In the genomic region with DNA sequence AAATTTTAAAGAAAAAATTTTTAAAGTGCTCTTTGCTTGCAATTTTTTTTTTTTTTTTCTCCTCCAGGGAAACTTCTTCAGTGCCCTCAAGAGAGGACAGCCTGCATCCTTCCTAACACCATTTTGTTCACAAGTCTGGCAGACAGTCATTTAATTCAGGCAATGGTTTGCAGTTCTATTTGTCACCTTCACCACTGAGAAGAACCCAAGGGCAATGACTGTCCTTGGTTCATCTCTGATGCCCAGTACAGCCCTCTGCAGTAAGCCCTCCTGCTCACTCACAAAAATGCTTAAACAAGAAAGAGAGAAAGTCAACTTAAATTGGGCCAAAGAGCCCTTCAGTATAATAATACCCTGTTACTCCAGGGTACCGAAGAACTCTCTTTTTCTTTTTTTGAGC, we compare ENCODE assay signal across 30 cellular contexts. TPM values are rescaled to one million over a fixed set of nuclear protein-coding genes. Genes with fewer than 3 reads are reported as not detected.
DNase-seq lines count a peak whose midpoint lies in the region; ATAC-seq, FAIRE-seq and TF ChIP-seq lines count a peak whose summit lies in the region.
"Had no signal": no experiment of that assay in that cellular context is flagged by ENCODE, and none has a peak within 500 bp of the region (broad histone marks: within the 10 kb centered on the region; RNA-seq: fewer than 3 reads in every experiment).

No MANE protein-coding gene starts in this region.

- no peak overlapping the region for H2BK120ac ChIP-seq in neuronal stem cell (ENCODE audit: low read depth, low read length)

- H3K4me3 ChIP-seq in keratinocyte (ENCODE audit: control insufficient read depth in 2 of 3, extremely low read depth in 1 of 3, insufficient read depth in 2 of 3, low read depth in 1 of 3, low read length in 3 of 3) (no peak overlapping the region), neuronal stem cell (ENCODE audit: low read length in 2 of 2) (no peak overlapping the region)
- H3K4me3 ChIP-seq: BLaER1, GM12878 had no signal

- H3K9me3 ChIP-seq in keratinocyte (ENCODE audit: control insufficient read depth, low read depth, low read length) (no peaks in the 10 kb centered on the region), neuronal stem cell (replicated peaks in 1 of 2; ENCODE audit: control insufficient read depth in 2 of 2, insufficient read depth in 1 of 2, low read depth in 1 of 2, low read length in 2 of 2) (no peaks in the 10 kb centered on the region)
- H3K9me3 ChIP-seq: BE2C, BLaER1 had no signal

- no peak for TF ChIP-seq CTCF in keratinocyte (optimal IDR thresholded peaks at IDR 0.05 in 1 of 3, IDR thresholded peaks at IDR 0.05 in 1 of 3, conservative IDR thresholded peaks at IDR 0.05 in 1 of 3; ENCODE audit: extremely low read depth in 1 of 3, insufficient read depth in 2 of 3, low read length in 3 of 3)

- no peaks in the 10 kb centered on the region for H3K9me3 Mint-ChIP-seq in immature natural killer cell
- no peaks in the 10 kb centered on the region for H3K9me3 Mint-ChIP-seq in natural killer cell treated with Interleukin-12 subunit alpha and Interleukin-12 subunit beta and Interleukin-15 and Interleukin-18, amount 100 ng/mL, for 72 hours
- H3K9me3 Mint-ChIP-seq: CD8-positive, alpha-beta memory T cell had no signal

- no peak overlapping the region for H3K18ac ChIP-seq in neuronal stem cell (ENCODE audit: low read length)

- no peaks in the 10 kb centered on the region for H3K27me3 Mint-ChIP-seq in immature natural killer cell (ENCODE audit: low read depth in 3 of 3)
- H3K27me3 Mint-ChIP-seq in natural killer cell treated with Interleukin-12 subunit alpha and Interleukin-12 subunit beta and Interleukin-15 and Interleukin-18, amount 100 ng/mL, for 72 hours: peaks cover 6 to 9% of the 10 kb centered on the region in 2 donors

- peak; percentile 37 to 40 (median 38) for DNase-seq in immature natural killer cell
- DNase-seq in keratinocyte (ENCODE audit: low read depth, low spot score): no peak
- peak; percentile 70 for DNase-seq in natural killer cell treated with Interleukin-12 subunit alpha and Interleukin-12 subunit beta and Interleukin-15 and Interleukin-18, amount 100 ng/mL, for 72 hours (ENCODE audit: low spot score)
- no peak for DNase-seq in neuronal stem cell (ENCODE audit: low spot score)
- DNase-seq in NCI-H2227 treated with DMSO at 0.1 percent for 48 hours (lab: John Stamatoyannopoulos, UW): no peak
- DNase-seq in stimulated activated CD4-positive, alpha-beta T cell treated with anti-CD3 and anti-CD28 coated beads, Interleukin-4, amount 100 ng/mL, for 24 hours: no peak
- DNase-seq in effector CD4-positive, alpha-beta T cell: no peak
- DNase-seq: 8988T; ACHN; BE2C; C1 segment of cervical spinal cord; CD4-positive, alpha-beta memory T cell; CD4-positive, CD25-positive, alpha-beta regulatory T cell; CD8-positive, alpha-beta memory T cell; COR-L47; DMS 273 treated with DMSO at 0.1 percent for 48 hours; DMS153; DMS53; DMS79; DND-41; EL; GDM1 had no signal

- peaks cover 58 to 67% of the 10 kb centered on the region in 2 donors for H3K4me1 Mint-ChIP-seq in immature natural killer cell
- H3K4me1 Mint-ChIP-seq in natural killer cell treated with Interleukin-12 subunit alpha and Interleukin-12 subunit beta and Interleukin-15 and Interleukin-18, amount 100 ng/mL, for 72 hours (ENCODE audit: low read depth in 2 of 2): peaks cover 31 to 44% of the 10 kb centered on the region in 2 donors
- H3K4me1 Mint-ChIP-seq: CD4-positive, CD25-positive, alpha-beta regulatory T cell; CD8-positive, alpha-beta memory T cell had no signal

- peak overlapping the region; percentile 58 to 84 (median 78) for H3K27ac Mint-ChIP-seq in immature natural killer cell
- H3K27ac Mint-ChIP-seq in natural killer cell treated with Interleukin-12 subunit alpha and Interleukin-12 subunit beta and Interleukin-15 and Interleukin-18, amount 100 ng/mL, for 72 hours: peak overlapping the region in 1 of 2 donors; percentile 18
- H3K27ac Mint-ChIP-seq: CD4-positive, alpha-beta memory T cell; CD4-positive, CD25-positive, alpha-beta regulatory T cell; CD8-positive, alpha-beta memory T cell had no signal

- H3K36me3 Mint-ChIP-seq in immature natural killer cell: peaks cover 0 to 9% (median 0%) of the 10 kb centered on the region in 3 donors
- H3K36me3 Mint-ChIP-seq in natural killer cell treated with Interleukin-12 subunit alpha and Interleukin-12 subunit beta and Interleukin-15 and Interleukin-18, amount 100 ng/mL, for 72 hours: no peaks in the 10 kb centered on the region
- H3K36me3 Mint-ChIP-seq: CD14-positive monocyte; CD4-positive, CD25-positive, alpha-beta regulatory T cell had no signal

- no peak overlapping the region for H2AFZ ChIP-seq in keratinocyte (ENCODE audit: control insufficient read depth, low read length)
- no peak overlapping the region for H2AFZ ChIP-seq in neuronal stem cell (ENCODE audit: low read length)

- peak; percentile 9 for FAIRE-seq in keratinocyte (lab: Jason Lieb, UNC)
- FAIRE-seq: A204.1, GM12878, GM12892, GM18507 had no signal

- peaks cover 88% of the 10 kb centered on the region for H3K79me2 ChIP-seq in keratinocyte (ENCODE audit: control insufficient read depth, insufficient read depth, low read length)

- H3K27me3 ChIP-seq in keratinocyte (ENCODE audit: control insufficient read depth, extremely low read depth, insufficient read depth, low read length): no peaks in the 10 kb centered on the region
- peaks cover 0 to 19% (median 0%) of the 10 kb centered on the region in 3 experiments for H3K27me3 ChIP-seq in neuronal stem cell (ENCODE audit: control insufficient read depth in 3 of 3, insufficient read depth in 3 of 3, low read depth in 1 of 3, low read length in 3 of 3)
- H3K27me3 ChIP-seq: BE2C, BLaER1 had no signal

- no peak overlapping the region for H2AK5ac ChIP-seq in neuronal stem cell (ENCODE audit: low read depth, low read length)

- H3K4me2 ChIP-seq in keratinocyte (ENCODE audit: control insufficient read depth, extremely low read depth, insufficient read depth, low read depth, low read length) (no peak overlapping the region), neuronal stem cell (ENCODE audit: insufficient read depth, low read length, poor library complexity, severe bottlenecking) (no peak overlapping the region)
- H3K4me2 ChIP-seq: BLaER1 had no signal

- no peak overlapping the region for H2BK15ac ChIP-seq in neuronal stem cell (ENCODE audit: low read length)

- no peak overlapping the region for H3K27ac ChIP-seq in keratinocyte (ENCODE audit: control insufficient read depth, insufficient read depth, low read length)
- no peak overlapping the region for H3K27ac ChIP-seq in neuronal stem cell (replicated peaks; ENCODE audit: low read length)
- H3K27ac ChIP-seq: BLaER1 had no signal

- no CpG with 5 or more reads among the region's 1 CpG for WGBS in neuronal stem cell (ENCODE audit: extremely low coverage in 2 of 2, insufficient read length in 2 of 2, insufficient replicate concordance in 1 of 2), 2 donors

- H3K36me3 ChIP-seq in keratinocyte (ENCODE audit: control insufficient read depth in 2 of 2, extremely low read depth in 1 of 2, insufficient read depth in 2 of 2, low read length in 2 of 2): peaks cover 11 to 22% of the 10 kb centered on the region in 2 experiments
- H3K36me3 ChIP-seq in neuronal stem cell (replicated peaks in 1 of 2; ENCODE audit: control insufficient read depth in 2 of 2, insufficient read depth in 2 of 2, low read length in 2 of 2): no peaks in the 10 kb centered on the region
- H3K36me3 ChIP-seq: BE2C, BLaER1 had no signal

- H4K91ac ChIP-seq in neuronal stem cell (ENCODE audit: low read depth, low read length, poor library complexity): no peak overlapping the region

- H2BK5ac ChIP-seq in neuronal stem cell (ENCODE audit: low read length): no peak overlapping the region

- no peak overlapping the region for H3K14ac ChIP-seq in neuronal stem cell (ENCODE audit: low read length)

- H3K9ac ChIP-seq in keratinocyte (ENCODE audit: control insufficient read depth, extremely low read depth, insufficient read depth, low read length) (no peak overlapping the region), neuronal stem cell (ENCODE audit: low read depth, low read length, poor library complexity) (no peak overlapping the region)
- H3K9ac ChIP-seq: BLaER1 had no signal

- no peaks in the 10 kb centered on the region for H4K20me1 ChIP-seq in keratinocyte (ENCODE audit: control insufficient read depth, extremely low read depth, insufficient read depth, low read length)
- H4K20me1 ChIP-seq: BLaER1 had no signal

- ATAC-seq in natural killer cell treated with Interleukin-12 subunit alpha and Interleukin-12 subunit beta and Interleukin-15 and Interleukin-18, amount 100 ng/mL, for 72 hours: peak; percentile 91 to 92
- ATAC-seq: GM12878 had no signal

- H3K23ac ChIP-seq in neuronal stem cell (ENCODE audit: low read depth, low read length, poor library complexity): no peak overlapping the region

- no peak overlapping the region for H3K4ac ChIP-seq in neuronal stem cell (ENCODE audit: low read length)

- H2BK12ac ChIP-seq in neuronal stem cell (ENCODE audit: low read length): no peak overlapping the region

- no peak overlapping the region for H4K8ac ChIP-seq in neuronal stem cell (ENCODE audit: low read depth, low read length)

- H3K4me3 Mint-ChIP-seq in immature natural killer cell: peak overlapping the region; percentile 51 to 78 (median 63)
- peak overlapping the region; percentile 59 for H3K4me3 Mint-ChIP-seq in natural killer cell treated with Interleukin-12 subunit alpha and Interleukin-12 subunit beta and Interleukin-15 and Interleukin-18, amount 100 ng/mL, for 72 hours
- H3K4me3 Mint-ChIP-seq: CD14-positive monocyte; CD4-positive, alpha-beta memory T cell; CD4-positive, CD25-positive, alpha-beta regulatory T cell; CD8-positive, alpha-beta memory T cell had no signal

- no peaks in the 10 kb centered on the region for H3K79me1 ChIP-seq in neuronal stem cell (ENCODE audit: low read depth, low read length)

- peaks cover 25% of the 10 kb centered on the region for H3K4me1 ChIP-seq in keratinocyte (ENCODE audit: control insufficient read depth, extremely low read depth, insufficient read depth, low read length)
- no peaks in the 10 kb centered on the region for H3K4me1 ChIP-seq in neuronal stem cell (ENCODE audit: control insufficient read depth in 2 of 2, insufficient read depth in 1 of 2, low read depth in 1 of 2, low read length in 2 of 2)
- H3K4me1 ChIP-seq: BE2C had no signal

- dilution Hi-C loops in keratinocyte (cut with MboI; ENCODE audit: extremely low pct_ligation_motif_present, low sequenced_read_pairs): no loop called here

- no peaks in the 10 kb centered on the region for H3K9me1 ChIP-seq in keratinocyte (ENCODE audit: control insufficient read depth, extremely low read depth, insufficient read depth, low read length)

RNA-seq across cellular contexts. Expression of a gene that starts 52.4 kb away (rescaled TPM):
- 1 to 10 TPM; 2.1 to 5.5 (median 2.6) TPM for polyA plus RNA-seq in immature natural killer cell
- polyA plus RNA-seq in keratinocyte: 26.6 to 71.8 TPM (median 51.7 TPM) in 3 replicates
- 45.8 TPM for polyA plus RNA-seq in keratinocyte (2011; ENCODE audit: low read depth)
- 35.1 and 39.9 TPM in 2 replicates for polyA plus RNA-seq in keratinocyte (2011; cell fraction: cytosol; rRNA removed)
- 46.4 and 47.9 TPM in 2 replicates for polyA plus RNA-seq in keratinocyte (2011; cell fraction: nucleus; rRNA removed)
- 45.8 and 70.2 TPM in 2 replicates for polyA plus RNA-seq in keratinocyte (2012; ENCODE audit: low replicate concordance)
- 42.6 to 126 TPM (median 65.6 TPM) in 3 replicates for polyA minus RNA-seq in keratinocyte
- polyA minus RNA-seq in keratinocyte (2011; cell fraction: cytosol; rRNA and poly(A)+ RNA removed): 76.2 TPM
- polyA minus RNA-seq in keratinocyte (2011; cell fraction: nucleus; rRNA and poly(A)+ RNA removed): 66.3 and 93.9 TPM in 2 replicates
- 1 to 10 TPM in 1 of 2 donors, under 1 TPM in 1; 0.86 to 1.6 TPM for total RNA-seq in natural killer cell treated with Interleukin-12 subunit alpha and Interleukin-12 subunit beta and Interleukin-15 and Interleukin-18, amount 100 ng/mL, for 72 hours
- 0.25 TPM for polyA plus RNA-seq in neuronal stem cell (2013, experiment 1 of 2)
- polyA plus RNA-seq in neuronal stem cell (2013, experiment 2 of 2): 0.25 TPM
- total RNA-seq: G401 had no signal
- polyA plus RNA-seq: AG04450 had no signal

Comparison
In these comparisons a context has a peak if more than half of its experiments do, and no peak if none do; other contexts are left out.
1. DNase-seq: peak in immature natural killer cell (3 of 3) and natural killer cell treated with Interleukin-12 subunit alpha and Interleukin-12 subunit beta and Interleukin-15 and Interleukin-18, amount 100 ng/mL, for 72 hours (single experiment); none in keratinocyte (single experiment), neuronal stem cell (single experiment), NCI-H2227 treated with DMSO at 0.1 percent for 48 hours (single experiment), stimulated activated CD4-positive, alpha-beta T cell treated with anti-CD3 and anti-CD28 coated beads, Interleukin-4, amount 100 ng/mL, for 24 hours (single experiment) and effector CD4-positive, alpha-beta T cell (single experiment).
2. RNA of a gene that starts 52.4 kb away (polyA plus RNA-seq): 26.6 to 71.8 TPM in keratinocyte; 2.1 to 5.5 TPM in immature natural killer cell; every median in the first group is over 4 times any median in the second.